1 cellular context compared by ENCODE assay signal in the genomic region with DNA sequence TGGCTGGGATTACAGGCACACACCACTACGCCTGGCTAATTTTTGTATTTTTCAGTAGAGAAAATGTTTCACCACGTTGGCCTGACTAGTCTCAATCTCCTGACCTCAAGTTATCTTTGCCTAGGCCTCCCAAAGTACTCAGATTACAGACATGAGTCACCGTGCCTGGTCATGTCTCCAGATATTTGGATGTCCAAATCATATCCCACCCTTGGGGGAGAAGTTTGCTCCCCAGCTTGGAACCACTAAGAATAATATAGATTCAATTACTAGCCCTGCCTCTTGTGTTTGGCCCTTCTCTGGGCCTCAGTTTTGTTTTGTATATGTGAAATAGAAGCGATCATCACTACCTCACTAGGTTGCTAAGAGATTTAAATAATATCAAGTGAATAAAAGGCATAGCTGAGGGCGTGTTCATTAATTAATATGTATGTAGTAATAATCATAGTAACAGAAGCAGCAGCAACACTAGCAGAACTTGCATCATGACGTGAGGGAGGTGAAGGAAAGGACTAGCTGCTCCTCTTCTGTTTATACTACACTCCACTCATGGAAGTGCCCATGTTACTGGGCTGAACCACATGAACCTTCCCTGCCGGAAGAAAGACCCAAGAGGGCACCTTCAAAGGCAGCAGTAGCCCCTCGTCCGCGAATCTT.
TF ChIP-seq lines count a peak whose summit lies in the region.

No MANE protein-coding gene starts in this region.

TF ChIP-seq in SK-N-SH, 30 proteins besides CTCF, POLR2A, EP300 and RAD21 (continued from another document):
- TF ChIP-seq, protein P1, sequence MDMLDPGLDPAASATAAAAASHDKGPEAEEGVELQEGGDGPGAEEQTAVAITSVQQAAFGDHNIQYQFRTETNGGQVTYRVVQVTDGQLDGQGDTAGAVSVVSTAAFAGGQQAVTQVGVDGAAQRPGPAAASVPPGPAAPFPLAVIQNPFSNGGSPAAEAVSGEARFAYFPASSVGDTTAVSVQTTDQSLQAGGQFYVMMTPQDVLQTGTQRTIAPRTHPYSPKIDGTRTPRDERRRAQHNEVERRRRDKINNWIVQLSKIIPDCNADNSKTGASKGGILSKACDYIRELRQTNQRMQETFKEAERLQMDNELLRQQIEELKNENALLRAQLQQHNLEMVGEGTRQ (IDR thresholded peaks at IDR 0.05; ENCODE audit: borderline replicate concordance, low read depth, low read length): no peak
- TF ChIP-seq, protein P2, sequence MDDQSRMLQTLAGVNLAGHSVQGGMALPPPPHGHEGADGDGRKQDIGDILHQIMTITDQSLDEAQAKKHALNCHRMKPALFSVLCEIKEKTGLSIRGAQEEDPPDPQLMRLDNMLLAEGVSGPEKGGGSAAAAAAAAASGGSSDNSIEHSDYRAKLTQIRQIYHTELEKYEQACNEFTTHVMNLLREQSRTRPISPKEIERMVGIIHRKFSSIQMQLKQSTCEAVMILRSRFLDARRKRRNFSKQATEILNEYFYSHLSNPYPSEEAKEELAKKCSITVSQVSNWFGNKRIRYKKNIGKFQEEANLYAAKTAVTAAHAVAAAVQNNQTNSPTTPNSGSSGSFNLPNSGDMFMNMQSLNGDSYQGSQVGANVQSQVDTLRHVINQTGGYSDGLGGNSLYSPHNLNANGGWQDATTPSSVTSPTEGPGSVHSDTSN (IDR thresholded peaks at IDR 0.05): 0 out of 2 replicates have a peak, but pooled peaks have one; percentile 18
- TF ChIP-seq POLR2AphosphoS5 (IDR thresholded peaks at IDR 0.05; ENCODE audit: low read depth, low read length) (no peak), YY1 (IDR thresholded peaks at IDR 0.05; ENCODE audit: low read depth) (no peak)
- TF ChIP-seq, protein P3, sequence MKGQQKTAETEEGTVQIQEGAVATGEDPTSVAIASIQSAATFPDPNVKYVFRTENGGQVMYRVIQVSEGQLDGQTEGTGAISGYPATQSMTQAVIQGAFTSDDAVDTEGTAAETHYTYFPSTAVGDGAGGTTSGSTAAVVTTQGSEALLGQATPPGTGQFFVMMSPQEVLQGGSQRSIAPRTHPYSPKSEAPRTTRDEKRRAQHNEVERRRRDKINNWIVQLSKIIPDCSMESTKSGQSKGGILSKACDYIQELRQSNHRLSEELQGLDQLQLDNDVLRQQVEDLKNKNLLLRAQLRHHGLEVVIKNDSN (IDR thresholded peaks at IDR 0.05; ENCODE audit: borderline replicate concordance, low read depth): no peak
